In the genomic region with DNA sequence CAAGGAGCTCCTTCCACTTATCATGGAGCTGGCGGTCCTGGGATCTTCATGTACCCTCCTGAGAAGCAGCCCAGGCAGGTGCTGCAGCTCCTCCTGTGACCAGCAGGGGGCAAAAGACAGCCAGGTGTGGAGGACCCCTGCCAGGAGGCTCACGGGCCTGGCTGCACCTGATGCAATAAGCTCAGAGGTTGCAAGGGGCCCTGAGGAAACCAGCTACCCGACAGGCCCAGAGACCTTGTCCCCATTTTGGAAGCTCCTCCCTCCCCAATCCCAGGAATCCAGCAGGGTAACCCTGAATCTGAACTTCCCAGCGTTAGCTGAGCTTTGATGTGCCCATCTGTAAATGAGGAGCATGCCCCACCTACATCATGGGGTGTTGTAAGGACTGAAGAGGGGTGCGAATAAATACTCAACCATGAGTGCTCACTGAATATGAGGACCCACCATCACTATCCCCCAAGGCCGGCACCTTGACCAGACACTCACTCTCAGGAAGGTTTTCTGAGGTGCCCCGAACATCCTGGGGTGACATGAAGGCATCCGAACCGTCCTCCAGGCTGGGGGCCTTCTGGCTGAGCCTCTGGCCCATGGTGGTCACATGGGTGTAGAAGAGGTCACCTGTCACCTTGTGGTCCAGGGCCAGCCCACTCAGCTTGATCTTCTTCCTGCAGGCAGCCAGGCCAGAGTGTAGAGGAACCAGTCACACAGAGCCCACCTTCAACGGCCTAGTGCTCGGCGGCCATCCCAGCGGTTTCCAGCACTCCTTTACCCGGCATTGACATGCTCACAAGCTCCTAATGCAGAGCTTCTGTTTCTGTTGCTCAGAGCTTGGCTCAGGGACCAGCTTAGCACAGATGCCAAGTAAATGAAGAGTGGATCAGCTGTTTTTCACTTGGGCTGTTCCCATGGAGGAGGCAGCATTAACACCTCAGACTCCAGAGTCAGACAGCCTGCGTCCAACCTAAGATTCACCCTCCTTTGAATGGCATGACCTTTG, we compare ENCODE assay signal across 8 cellular contexts. TPM values are rescaled to one million over a fixed set of nuclear protein-coding genes. Genes with fewer than 3 reads are reported as not detected.
DNase-seq lines count a peak whose midpoint lies in the region; ATAC-seq lines count a peak whose summit lies in the region.

No MANE protein-coding gene starts in this region.

- peaks cover under 1% of the 10 kb centered on the region for H3K27me3 Mint-ChIP-seq in activated naive CD8-positive, alpha-beta T cell

- H3K4me3 ChIP-seq in iPS-15b (ENCODE audit: low read depth, low read length): no peak overlapping the region

- DNase-seq in SKM-1 treated with dmso at 0.1 percent for 144 hours (lab: John Stamatoyannopoulos, UW; ENCODE audit: unreplicated experiment) (peak; percentile 5), SKM-1 (lab: John Stamatoyannopoulos, UW; ENCODE audit: unreplicated experiment) (no peak), SK-MEL-5 (ENCODE audit: low read depth, low spot score) (peak; percentile 57), occipital lobe (lab: John Stamatoyannopoulos, UW) (no peak)
- peak; percentile 82 for DNase-seq in stimulated activated CD4-positive, alpha-beta T cell treated with anti-CD3 and anti-CD28 coated beads, Interleukin-1b, Interleukin-23, amount 100 ng/mL, for 48 hours

- H3K27ac Mint-ChIP-seq in activated naive CD8-positive, alpha-beta T cell: peak overlapping the region; percentile 88

- H3K36me3 Mint-ChIP-seq in activated naive CD8-positive, alpha-beta T cell: peaks cover 13% of the 10 kb centered on the region

- H3K9ac ChIP-seq in iPS-15b (ENCODE audit: low read depth, low read length): peak overlapping the region; percentile 56

- H3K4me1 Mint-ChIP-seq in activated naive CD8-positive, alpha-beta T cell (ENCODE audit: low read depth): peaks cover 8% of the 10 kb centered on the region

- no peaks in the 10 kb centered on the region for H3K9me3 ChIP-seq in iPS-15b (ENCODE audit: control insufficient read depth, insufficient read depth, low read length)

- H3K9me3 Mint-ChIP-seq in activated naive CD8-positive, alpha-beta T cell (ENCODE audit: low read depth): no peaks in the 10 kb centered on the region

- in situ Hi-C loops in SK-MEL-5 (cut with HindIII; ENCODE audit: low pct_unique_long_range_greater_than_20kb, low sequenced_read_pairs): no loop called here

- peak; percentile 72 for ATAC-seq in HG03442 (IDR thresholded peaks at IDR 0.05; ENCODE audit: unreplicated experiment)

- no peaks in the 10 kb centered on the region for H3K27me3 ChIP-seq in iPS-15b (ENCODE audit: control insufficient read depth, insufficient read depth, low read length)

- H3K4me3 Mint-ChIP-seq in activated naive CD8-positive, alpha-beta T cell: no peak overlapping the region

- H3K4me1 ChIP-seq in iPS-15b (ENCODE audit: control insufficient read depth, insufficient read depth, low read length): peaks cover 7% of the 10 kb centered on the region

- peaks cover 14% of the 10 kb centered on the region for H3K36me3 ChIP-seq in iPS-15b (ENCODE audit: control insufficient read depth, insufficient read depth, low read length)

RNA-seq across cellular contexts. Expression of gene SLC43A1, which starts 21.7 kb away (rescaled TPM):
- 10.1 and 11.2 TPM in 2 replicates for total RNA-seq in SK-MEL-5 (2014; rRNA removed; shearing (Covaris generic))
- 13.3 and 21.0 TPM in 2 replicates for polyA plus RNA-seq in SK-MEL-5 (2015; cell fraction: cytosol; rRNA removed)
- 32.8 and 37.2 TPM in 2 replicates for polyA plus RNA-seq in SK-MEL-5 (2015; cell fraction: nucleus; rRNA removed)
- total RNA-seq in occipital lobe: 0.94 TPM

RNA-seq across cellular contexts. Expression of gene RTN4RL2, which starts 33.5 kb away (rescaled TPM):
- total RNA-seq in SK-MEL-5 (2014; rRNA removed; shearing (Covaris generic)): 0.29 and 1.1 TPM in 2 replicates
- 6.4 and 7.8 TPM in 2 replicates for polyA plus RNA-seq in SK-MEL-5 (2015; cell fraction: cytosol; rRNA removed)
- 3.2 and 3.6 TPM in 2 replicates for polyA plus RNA-seq in SK-MEL-5 (2015; cell fraction: nucleus; rRNA removed)
- total RNA-seq in occipital lobe: 0.47 TPM

RNA-seq across cellular contexts. Expression of gene TIMM10, which starts 36.7 kb away (rescaled TPM):
- 48.5 and 51.6 TPM in 2 replicates for total RNA-seq in SK-MEL-5 (2014; rRNA removed; shearing (Covaris generic))
- polyA plus RNA-seq in SK-MEL-5 (2015; cell fraction: cytosol; rRNA removed): 43.4 and 75.1 TPM in 2 replicates
- polyA plus RNA-seq in SK-MEL-5 (2015; cell fraction: nucleus; rRNA removed): 6.4 and 17.4 TPM in 2 replicates
- total RNA-seq in occipital lobe: 33.1 TPM

RNA-seq across cellular contexts. Expression of gene SMTNL1, which starts 43.6 kb away (rescaled TPM):
- not detected in 2 replicates for total RNA-seq in SK-MEL-5 (2014; rRNA removed; shearing (Covaris generic))
- polyA plus RNA-seq in SK-MEL-5 (2015; cell fraction: cytosol; rRNA removed): 0.05 TPM in 1 of 2 replicates, not detected in the other
- polyA plus RNA-seq in SK-MEL-5 (2015; cell fraction: nucleus; rRNA removed): not detected in 2 replicates
- total RNA-seq in occipital lobe: not detected

Comparison
In these comparisons a context has a peak if more than half of its experiments do, and no peak if none do; other contexts are left out.
1. DNase-seq: peak in SKM-1 treated with dmso at 0.1 percent for 144 hours (single experiment), SK-MEL-5 (single experiment) and stimulated activated CD4-positive, alpha-beta T cell treated with anti-CD3 and anti-CD28 coated beads, Interleukin-1b, Interleukin-23, amount 100 ng/mL, for 48 hours (single experiment); none in SKM-1 (single experiment) and occipital lobe (single experiment).